In genomic region chr7:20354825-20355466, GRCh38 we compare ENCODE assay signal across 1 cellular context.
TF ChIP-seq lines count a peak whose summit lies in the region.

No MANE protein-coding gene starts in this region.

TF ChIP-seq in GM23338, 12 proteins besides CTCF, POLR2A, EP300 and RAD21 (continued from another document):
- TF ChIP-seq ZNF462 (CRISPR knock-in tag; IDR thresholded peaks at IDR 0.05) (no peak), EZH2phosphoT487 (IDR thresholded peaks at IDR 0.05; ENCODE audit: unreplicated experiment) (no peak), STAT1 (IDR thresholded peaks at IDR 0.05; ENCODE audit: unreplicated experiment) (no peak), EZH2 (IDR thresholded peaks at IDR 0.05; ENCODE audit: low read depth, unreplicated experiment) (no peak)
- TF ChIP-seq, protein P1, sequence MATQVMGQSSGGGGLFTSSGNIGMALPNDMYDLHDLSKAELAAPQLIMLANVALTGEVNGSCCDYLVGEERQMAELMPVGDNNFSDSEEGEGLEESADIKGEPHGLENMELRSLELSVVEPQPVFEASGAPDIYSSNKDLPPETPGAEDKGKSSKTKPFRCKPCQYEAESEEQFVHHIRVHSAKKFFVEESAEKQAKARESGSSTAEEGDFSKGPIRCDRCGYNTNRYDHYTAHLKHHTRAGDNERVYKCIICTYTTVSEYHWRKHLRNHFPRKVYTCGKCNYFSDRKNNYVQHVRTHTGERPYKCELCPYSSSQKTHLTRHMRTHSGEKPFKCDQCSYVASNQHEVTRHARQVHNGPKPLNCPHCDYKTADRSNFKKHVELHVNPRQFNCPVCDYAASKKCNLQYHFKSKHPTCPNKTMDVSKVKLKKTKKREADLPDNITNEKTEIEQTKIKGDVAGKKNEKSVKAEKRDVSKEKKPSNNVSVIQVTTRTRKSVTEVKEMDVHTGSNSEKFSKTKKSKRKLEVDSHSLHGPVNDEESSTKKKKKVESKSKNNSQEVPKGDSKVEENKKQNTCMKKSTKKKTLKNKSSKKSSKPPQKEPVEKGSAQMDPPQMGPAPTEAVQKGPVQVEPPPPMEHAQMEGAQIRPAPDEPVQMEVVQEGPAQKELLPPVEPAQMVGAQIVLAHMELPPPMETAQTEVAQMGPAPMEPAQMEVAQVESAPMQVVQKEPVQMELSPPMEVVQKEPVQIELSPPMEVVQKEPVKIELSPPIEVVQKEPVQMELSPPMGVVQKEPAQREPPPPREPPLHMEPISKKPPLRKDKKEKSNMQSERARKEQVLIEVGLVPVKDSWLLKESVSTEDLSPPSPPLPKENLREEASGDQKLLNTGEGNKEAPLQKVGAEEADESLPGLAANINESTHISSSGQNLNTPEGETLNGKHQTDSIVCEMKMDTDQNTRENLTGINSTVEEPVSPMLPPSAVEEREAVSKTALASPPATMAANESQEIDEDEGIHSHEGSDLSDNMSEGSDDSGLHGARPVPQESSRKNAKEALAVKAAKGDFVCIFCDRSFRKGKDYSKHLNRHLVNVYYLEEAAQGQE (IDR thresholded peaks at IDR 0.05; ENCODE audit: unreplicated experiment) = no peak
- TF ChIP-seq, protein P2, sequence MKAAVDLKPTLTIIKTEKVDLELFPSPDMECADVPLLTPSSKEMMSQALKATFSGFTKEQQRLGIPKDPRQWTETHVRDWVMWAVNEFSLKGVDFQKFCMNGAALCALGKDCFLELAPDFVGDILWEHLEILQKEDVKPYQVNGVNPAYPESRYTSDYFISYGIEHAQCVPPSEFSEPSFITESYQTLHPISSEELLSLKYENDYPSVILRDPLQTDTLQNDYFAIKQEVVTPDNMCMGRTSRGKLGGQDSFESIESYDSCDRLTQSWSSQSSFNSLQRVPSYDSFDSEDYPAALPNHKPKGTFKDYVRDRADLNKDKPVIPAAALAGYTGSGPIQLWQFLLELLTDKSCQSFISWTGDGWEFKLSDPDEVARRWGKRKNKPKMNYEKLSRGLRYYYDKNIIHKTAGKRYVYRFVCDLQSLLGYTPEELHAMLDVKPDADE (IDR thresholded peaks at IDR 0.05) = no peak
